ENCODE assay signal across 1 cellular context in the genomic region with DNA sequence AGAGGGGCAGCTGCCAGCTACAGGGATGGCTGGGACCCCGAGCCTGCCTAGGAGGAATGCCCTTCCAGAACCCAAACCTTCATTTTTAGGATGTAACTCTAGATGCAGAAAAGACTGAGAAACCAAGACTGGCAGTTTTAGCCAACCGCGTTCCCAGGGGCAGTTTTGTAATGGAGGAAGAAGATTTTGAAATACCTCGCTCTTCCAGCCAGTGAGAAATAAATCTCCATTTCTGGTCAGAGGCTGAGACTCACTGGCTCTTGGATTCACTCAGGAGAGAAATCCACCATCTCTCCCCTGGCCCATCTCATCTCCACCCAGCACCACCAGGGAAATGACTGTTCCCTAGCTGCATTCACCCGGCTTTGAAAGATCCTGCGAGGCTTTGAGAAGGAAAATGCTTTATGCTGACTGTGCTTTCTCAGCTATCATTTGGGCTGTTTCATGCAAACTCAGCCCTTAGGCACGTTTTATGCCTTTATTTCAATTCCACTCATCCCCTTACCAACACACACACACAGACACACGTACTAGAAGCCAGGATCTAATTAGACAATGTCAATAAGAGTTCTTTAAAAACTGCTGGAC.
TF ChIP-seq lines count a peak whose summit lies in the region.

No MANE protein-coding gene starts in this region.

TF ChIP-seq in GM12878, 131 proteins besides CTCF, POLR2A, EP300 and RAD21 (continued from another document):
- no peak for TF ChIP-seq NKRF (conservative IDR thresholded peaks at IDR 0.05)
TF ChIP-seq in GM12878: peak in this region for 0.
